ENCODE assay signal across 8 cellular contexts in the genomic region with DNA sequence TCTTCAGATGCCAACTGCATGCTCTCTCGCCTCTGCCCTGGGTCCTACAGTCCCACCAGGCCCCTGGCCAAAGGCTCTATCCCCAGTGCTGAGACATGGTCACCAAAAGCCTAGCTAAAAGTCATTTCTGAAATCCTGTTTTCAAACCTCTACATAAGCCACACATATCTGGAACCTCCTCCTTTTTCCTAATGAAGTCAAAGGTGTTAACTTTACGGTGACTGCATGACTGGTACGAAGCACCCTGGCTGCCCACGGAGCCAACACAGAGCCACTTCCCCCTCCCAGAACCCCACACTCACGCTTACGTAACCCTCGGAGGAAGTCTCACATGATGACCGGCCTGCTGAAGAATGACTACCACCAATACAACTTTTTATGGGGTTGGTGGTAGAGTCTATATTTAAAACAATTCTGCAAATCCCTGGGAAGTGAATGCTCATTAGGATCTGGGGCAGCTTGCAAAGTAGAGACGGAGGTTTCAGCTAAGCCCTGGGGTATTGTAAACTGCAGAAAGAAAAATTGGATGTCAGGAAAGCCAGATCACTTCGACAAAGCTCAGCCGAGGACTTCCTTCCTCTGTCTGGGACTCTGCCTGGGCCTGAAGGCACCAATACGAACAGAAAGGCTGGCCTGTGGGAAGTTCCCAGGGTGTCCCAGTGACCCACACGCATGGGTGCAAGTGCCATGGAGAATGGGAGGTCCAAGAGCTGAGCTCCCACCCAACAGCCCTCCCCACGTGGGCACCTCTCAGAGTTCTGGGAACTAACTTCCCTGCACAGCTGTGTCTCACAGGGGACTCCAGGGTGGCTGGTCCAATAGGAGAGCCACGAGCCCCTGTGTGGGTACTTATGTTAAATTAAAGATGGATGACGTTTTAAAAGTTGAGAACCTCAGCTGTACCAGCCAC. TPM values are rescaled to one million over a fixed set of nuclear protein-coding genes. Genes with fewer than 3 reads are reported as not detected.
A peak's percentile ranks its signal among the peaks of the same experiment; 100 is the strongest.
DNase-seq lines count a peak whose midpoint lies in the region; ATAC-seq and TF ChIP-seq lines count a peak whose summit lies in the region.

No MANE protein-coding gene starts in this region.

- H4K20me1 ChIP-seq in GM23338 (replicated peaks; ENCODE audit: insufficient read depth) = no peaks in the 10 kb centered on the region

- H3K9me3 Mint-ChIP-seq in GM23338 = peaks cover 24% of the 10 kb centered on the region

- H3K36me3 ChIP-seq in psoas muscle (ENCODE audit: insufficient read depth in 1 of 2, low read depth in 1 of 2) = no peaks in the 10 kb centered on the region
- H3K36me3 ChIP-seq in GM23338 (ENCODE audit: insufficient read depth) = no peaks in the 10 kb centered on the region

- no peaks in the 10 kb centered on the region for H3K79me2 ChIP-seq in GM23338 (replicated peaks; ENCODE audit: insufficient read depth)

- H3K27ac Mint-ChIP-seq in GM23338 = no peak overlapping the region

- no peak overlapping the region for H2AFZ ChIP-seq in GM23338

- DNase-seq in GDM1 (lab: John Stamatoyannopoulos, UW) = peak; percentile 44
- peak; percentile 75 for DNase-seq in NOMO-1 treated with dmso at 0.1 percent for 144 hours (lab: John Stamatoyannopoulos, UW; ENCODE audit: unreplicated experiment)
- peak; percentile 30 for DNase-seq in fibroblast of peridontal ligament (ENCODE audit: extremely low read depth)
- peak in 1 of 2 donors; percentile 28 for DNase-seq in psoas muscle
- no peak for DNase-seq in NCI-H1048 (lab: John Stamatoyannopoulos, UW)
- DNase-seq in midbrain (lab: John Stamatoyannopoulos, UW) = no peak
- DNase-seq in GM23338 (ENCODE audit: low spot score) = no peak
- no peak for DNase-seq in T1000 (lab: John Stamatoyannopoulos, UW)

- H3K27me3 ChIP-seq in psoas muscle (ENCODE audit: insufficient read depth in 3 of 3, low read length in 2 of 3) = peaks cover 0 to 2% (median 0%) of the 10 kb centered on the region in 3 donors
- H3K27me3 ChIP-seq in GM23338 (ENCODE audit: insufficient read depth) = no peaks in the 10 kb centered on the region

- H3K27ac ChIP-seq in psoas muscle (peak overlapping the region; percentile 44), GM23338 (ENCODE audit: low read depth) (no peak overlapping the region)

- H3K9me3 ChIP-seq in psoas muscle = no peaks in the 10 kb centered on the region

- intact Hi-C loops in psoas muscle (cut with DNase I) = no loop called here

- ATAC-seq in psoas muscle (no peak), GM23338 (no peak)

- H3K36me3 Mint-ChIP-seq in GM23338 (ENCODE audit: low read depth) = peaks cover 13% of the 10 kb centered on the region; the same call in 2 of the 3 replicates

- H3K4me3 Mint-ChIP-seq in GM23338 = no peak overlapping the region

- H3K4me1 ChIP-seq in psoas muscle = peaks cover 28% of the 10 kb centered on the region
- no peaks in the 10 kb centered on the region for H3K4me1 ChIP-seq in GM23338 (ENCODE audit: insufficient read depth)

- TF ChIP-seq CTCF in psoas muscle (IDR thresholded peaks at IDR 0.05) = no peak
- TF ChIP-seq CTCF in GM23338 (conservative IDR thresholded peaks at IDR 0.05; ENCODE audit: low read depth in 2 of 2) = no peak

- H3K4me1 Mint-ChIP-seq in GM23338 = peaks cover 4% of the 10 kb centered on the region; the same call in 1 of the 3 replicates

- no peaks in the 10 kb centered on the region for H3F3A ChIP-seq in GM23338 (replicated peaks; ENCODE audit: low read depth)

- H3K9me2 ChIP-seq in GM23338 (ENCODE audit: insufficient read depth) = no peaks in the 10 kb centered on the region

- WGBS in psoas muscle, 3 donors = 65 to 72% (median 69%) methylated on average over 16 of the region's 16 CpGs

- peaks cover 19% of the 10 kb centered on the region for H3K27me3 Mint-ChIP-seq in GM23338 (ENCODE audit: insufficient read depth, low read depth, poor library complexity)

- H3K4me3 ChIP-seq in psoas muscle = no peak overlapping the region
- H3K4me3 ChIP-seq in GM23338 = no peak overlapping the region

- H3K4me2 ChIP-seq in GM23338 = no peak overlapping the region

TF ChIP-seq in GM23338, 12 proteins besides CTCF, POLR2A, EP300 and RAD21 (continues in another document):
- TF ChIP-seq, protein P1, sequence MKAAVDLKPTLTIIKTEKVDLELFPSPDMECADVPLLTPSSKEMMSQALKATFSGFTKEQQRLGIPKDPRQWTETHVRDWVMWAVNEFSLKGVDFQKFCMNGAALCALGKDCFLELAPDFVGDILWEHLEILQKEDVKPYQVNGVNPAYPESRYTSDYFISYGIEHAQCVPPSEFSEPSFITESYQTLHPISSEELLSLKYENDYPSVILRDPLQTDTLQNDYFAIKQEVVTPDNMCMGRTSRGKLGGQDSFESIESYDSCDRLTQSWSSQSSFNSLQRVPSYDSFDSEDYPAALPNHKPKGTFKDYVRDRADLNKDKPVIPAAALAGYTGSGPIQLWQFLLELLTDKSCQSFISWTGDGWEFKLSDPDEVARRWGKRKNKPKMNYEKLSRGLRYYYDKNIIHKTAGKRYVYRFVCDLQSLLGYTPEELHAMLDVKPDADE (IDR thresholded peaks at IDR 0.05) = no peak
- no peak for TF ChIP-seq NANOG (IDR thresholded peaks at IDR 0.05; ENCODE audit: borderline replicate concordance)
- TF ChIP-seq EZH2phosphoT487 (IDR thresholded peaks at IDR 0.05; ENCODE audit: unreplicated experiment) = no peak
- TF ChIP-seq, protein P2, sequence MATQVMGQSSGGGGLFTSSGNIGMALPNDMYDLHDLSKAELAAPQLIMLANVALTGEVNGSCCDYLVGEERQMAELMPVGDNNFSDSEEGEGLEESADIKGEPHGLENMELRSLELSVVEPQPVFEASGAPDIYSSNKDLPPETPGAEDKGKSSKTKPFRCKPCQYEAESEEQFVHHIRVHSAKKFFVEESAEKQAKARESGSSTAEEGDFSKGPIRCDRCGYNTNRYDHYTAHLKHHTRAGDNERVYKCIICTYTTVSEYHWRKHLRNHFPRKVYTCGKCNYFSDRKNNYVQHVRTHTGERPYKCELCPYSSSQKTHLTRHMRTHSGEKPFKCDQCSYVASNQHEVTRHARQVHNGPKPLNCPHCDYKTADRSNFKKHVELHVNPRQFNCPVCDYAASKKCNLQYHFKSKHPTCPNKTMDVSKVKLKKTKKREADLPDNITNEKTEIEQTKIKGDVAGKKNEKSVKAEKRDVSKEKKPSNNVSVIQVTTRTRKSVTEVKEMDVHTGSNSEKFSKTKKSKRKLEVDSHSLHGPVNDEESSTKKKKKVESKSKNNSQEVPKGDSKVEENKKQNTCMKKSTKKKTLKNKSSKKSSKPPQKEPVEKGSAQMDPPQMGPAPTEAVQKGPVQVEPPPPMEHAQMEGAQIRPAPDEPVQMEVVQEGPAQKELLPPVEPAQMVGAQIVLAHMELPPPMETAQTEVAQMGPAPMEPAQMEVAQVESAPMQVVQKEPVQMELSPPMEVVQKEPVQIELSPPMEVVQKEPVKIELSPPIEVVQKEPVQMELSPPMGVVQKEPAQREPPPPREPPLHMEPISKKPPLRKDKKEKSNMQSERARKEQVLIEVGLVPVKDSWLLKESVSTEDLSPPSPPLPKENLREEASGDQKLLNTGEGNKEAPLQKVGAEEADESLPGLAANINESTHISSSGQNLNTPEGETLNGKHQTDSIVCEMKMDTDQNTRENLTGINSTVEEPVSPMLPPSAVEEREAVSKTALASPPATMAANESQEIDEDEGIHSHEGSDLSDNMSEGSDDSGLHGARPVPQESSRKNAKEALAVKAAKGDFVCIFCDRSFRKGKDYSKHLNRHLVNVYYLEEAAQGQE (IDR thresholded peaks at IDR 0.05; ENCODE audit: unreplicated experiment) = no peak
- no peak for TF ChIP-seq ZNF331 (CRISPR knock-in tag; IDR thresholded peaks at IDR 0.05; ENCODE audit: low read depth)

RNA-seq across cellular contexts. Expression of a gene that starts 50.7 kb away (rescaled TPM):
- 10 to 100 TPM; 13.9 to 30.4 (median 19.2) TPM for total RNA-seq in psoas muscle
- 10 to 100 TPM in 2 of 3 donors, 1 to 10 TPM in 1; 9.1 to 24.4 (median 15.3) TPM for polyA plus RNA-seq in psoas muscle
- 32.2 and 43.1 TPM in 2 replicates for total RNA-seq in GM23338 (2014; rRNA removed; shearing (Covaris generic))
- polyA plus RNA-seq in GM23338 (2016; fragmentation: Nextera tagmentation; extraction: Ambion mirVana) = 35.6 and 39.5 TPM in 2 replicates

Comparison
In these comparisons a context has a peak if more than half of its experiments do, and no peak if none do; other contexts are left out.
1. DNase-seq: peak in GDM1 (single experiment), NOMO-1 treated with dmso at 0.1 percent for 144 hours (single experiment) and fibroblast of peridontal ligament (single experiment); none in NCI-H1048 (single experiment), midbrain (single experiment), GM23338 (single experiment) and T1000 (single experiment).